Comparison of ENCODE assay signal across 1 cellular context in genomic region chr7:12385364-12385786, GRCh38.
TF ChIP-seq lines count a peak whose summit lies in the region.

No MANE protein-coding gene starts in this region.

TF ChIP-seq in K562, 482 proteins besides CTCF, POLR2A, EP300 and RAD21 (continued from another document and continues in another):
- TF ChIP-seq, protein P1, sequence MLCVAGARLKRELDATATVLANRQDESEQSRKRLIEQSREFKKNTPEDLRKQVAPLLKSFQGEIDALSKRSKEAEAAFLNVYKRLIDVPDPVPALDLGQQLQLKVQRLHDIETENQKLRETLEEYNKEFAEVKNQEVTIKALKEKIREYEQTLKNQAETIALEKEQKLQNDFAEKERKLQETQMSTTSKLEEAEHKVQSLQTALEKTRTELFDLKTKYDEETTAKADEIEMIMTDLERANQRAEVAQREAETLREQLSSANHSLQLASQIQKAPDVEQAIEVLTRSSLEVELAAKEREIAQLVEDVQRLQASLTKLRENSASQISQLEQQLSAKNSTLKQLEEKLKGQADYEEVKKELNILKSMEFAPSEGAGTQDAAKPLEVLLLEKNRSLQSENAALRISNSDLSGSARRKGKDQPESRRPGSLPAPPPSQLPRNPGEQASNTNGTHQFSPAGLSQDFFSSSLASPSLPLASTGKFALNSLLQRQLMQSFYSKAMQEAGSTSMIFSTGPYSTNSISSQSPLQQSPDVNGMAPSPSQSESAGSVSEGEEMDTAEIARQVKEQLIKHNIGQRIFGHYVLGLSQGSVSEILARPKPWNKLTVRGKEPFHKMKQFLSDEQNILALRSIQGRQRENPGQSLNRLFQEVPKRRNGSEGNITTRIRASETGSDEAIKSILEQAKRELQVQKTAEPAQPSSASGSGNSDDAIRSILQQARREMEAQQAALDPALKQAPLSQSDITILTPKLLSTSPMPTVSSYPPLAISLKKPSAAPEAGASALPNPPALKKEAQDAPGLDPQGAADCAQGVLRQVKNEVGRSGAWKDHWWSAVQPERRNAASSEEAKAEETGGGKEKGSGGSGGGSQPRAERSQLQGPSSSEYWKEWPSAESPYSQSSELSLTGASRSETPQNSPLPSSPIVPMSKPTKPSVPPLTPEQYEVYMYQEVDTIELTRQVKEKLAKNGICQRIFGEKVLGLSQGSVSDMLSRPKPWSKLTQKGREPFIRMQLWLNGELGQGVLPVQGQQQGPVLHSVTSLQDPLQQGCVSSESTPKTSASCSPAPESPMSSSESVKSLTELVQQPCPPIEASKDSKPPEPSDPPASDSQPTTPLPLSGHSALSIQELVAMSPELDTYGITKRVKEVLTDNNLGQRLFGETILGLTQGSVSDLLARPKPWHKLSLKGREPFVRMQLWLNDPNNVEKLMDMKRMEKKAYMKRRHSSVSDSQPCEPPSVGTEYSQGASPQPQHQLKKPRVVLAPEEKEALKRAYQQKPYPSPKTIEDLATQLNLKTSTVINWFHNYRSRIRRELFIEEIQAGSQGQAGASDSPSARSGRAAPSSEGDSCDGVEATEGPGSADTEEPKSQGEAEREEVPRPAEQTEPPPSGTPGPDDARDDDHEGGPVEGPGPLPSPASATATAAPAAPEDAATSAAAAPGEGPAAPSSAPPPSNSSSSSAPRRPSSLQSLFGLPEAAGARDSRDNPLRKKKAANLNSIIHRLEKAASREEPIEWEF (CRISPR knock-in tag; IDR thresholded peaks at IDR 0.05) = no peak
- TF ChIP-seq POLR2H (tag; IDR thresholded peaks at IDR 0.05; ENCODE audit: low read depth) = no peak
- peak; percentile 79 for TF ChIP-seq KHSRP (IDR thresholded peaks at IDR 0.05)
- TF ChIP-seq BRF1 (IDR thresholded peaks at IDR 0.05; ENCODE audit: borderline replicate concordance, extremely low read depth, insufficient read length) = no peak
- TF ChIP-seq RHOXF2B (CRISPR knock-in tag; conservative IDR thresholded peaks at IDR 0.05) = no peak
- no peak for TF ChIP-seq E2F5 (CRISPR knock-in tag; IDR thresholded peaks at IDR 0.05)
- TF ChIP-seq, protein P2, sequence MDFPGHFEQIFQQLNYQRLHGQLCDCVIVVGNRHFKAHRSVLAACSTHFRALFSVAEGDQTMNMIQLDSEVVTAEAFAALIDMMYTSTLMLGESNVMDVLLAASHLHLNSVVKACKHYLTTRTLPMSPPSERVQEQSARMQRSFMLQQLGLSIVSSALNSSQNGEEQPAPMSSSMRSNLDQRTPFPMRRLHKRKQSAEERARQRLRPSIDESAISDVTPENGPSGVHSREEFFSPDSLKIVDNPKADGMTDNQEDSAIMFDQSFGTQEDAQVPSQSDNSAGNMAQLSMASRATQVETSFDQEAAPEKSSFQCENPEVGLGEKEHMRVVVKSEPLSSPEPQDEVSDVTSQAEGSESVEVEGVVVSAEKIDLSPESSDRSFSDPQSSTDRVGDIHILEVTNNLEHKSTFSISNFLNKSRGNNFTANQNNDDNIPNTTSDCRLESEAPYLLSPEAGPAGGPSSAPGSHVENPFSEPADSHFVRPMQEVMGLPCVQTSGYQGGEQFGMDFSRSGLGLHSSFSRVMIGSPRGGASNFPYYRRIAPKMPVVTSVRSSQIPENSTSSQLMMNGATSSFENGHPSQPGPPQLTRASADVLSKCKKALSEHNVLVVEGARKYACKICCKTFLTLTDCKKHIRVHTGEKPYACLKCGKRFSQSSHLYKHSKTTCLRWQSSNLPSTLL (IDR thresholded peaks at IDR 0.05) = no peak
- TF ChIP-seq EHMT2 (IDR thresholded peaks at IDR 0.05) = no peak; the same call in 1 of the 2 replicates
- no peak for TF ChIP-seq ATF1 (CRISPR knock-in tag; IDR thresholded peaks at IDR 0.05)
- peak; percentile 50 for TF ChIP-seq ATF1 (tag; IDR thresholded peaks at IDR 0.05)
- TF ChIP-seq RCOR1 (IDR thresholded peaks at IDR 0.05; ENCODE audit: borderline replicate concordance in 1 of 2, low read depth in 2 of 2, low read length in 2 of 2) = peak in 1 of 2 experiments; percentile 94; a peak in 3 of 4 replicates
- no peak for TF ChIP-seq MCM2 (IDR thresholded peaks at IDR 0.05; ENCODE audit: low read depth)
- TF ChIP-seq ZNF143 (CRISPR knock-in tag; IDR thresholded peaks at IDR 0.05) = no peak
- TF ChIP-seq PHB (CRISPR knock-in tag; IDR thresholded peaks at IDR 0.05) = no peak
- TF ChIP-seq, protein P3, sequence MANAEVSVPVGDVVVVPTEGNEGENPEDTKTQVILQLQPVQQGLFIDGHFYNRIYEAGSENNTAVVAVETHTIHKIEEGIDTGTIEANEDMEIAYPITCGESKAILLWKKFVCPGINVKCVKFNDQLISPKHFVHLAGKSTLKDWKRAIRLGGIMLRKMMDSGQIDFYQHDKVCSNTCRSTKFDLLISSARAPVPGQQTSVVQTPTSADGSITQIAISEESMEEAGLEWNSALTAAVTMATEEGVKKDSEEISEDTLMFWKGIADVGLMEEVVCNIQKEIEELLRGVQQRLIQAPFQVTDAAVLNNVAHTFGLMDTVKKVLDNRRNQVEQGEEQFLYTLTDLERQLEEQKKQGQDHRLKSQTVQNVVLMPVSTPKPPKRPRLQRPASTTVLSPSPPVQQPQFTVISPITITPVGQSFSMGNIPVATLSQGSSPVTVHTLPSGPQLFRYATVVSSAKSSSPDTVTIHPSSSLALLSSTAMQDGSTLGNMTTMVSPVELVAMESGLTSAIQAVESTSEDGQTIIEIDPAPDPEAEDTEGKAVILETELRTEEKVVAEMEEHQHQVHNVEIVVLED (CRISPR knock-in tag; IDR thresholded peaks at IDR 0.05) = no peak
- TF ChIP-seq, protein P4, sequence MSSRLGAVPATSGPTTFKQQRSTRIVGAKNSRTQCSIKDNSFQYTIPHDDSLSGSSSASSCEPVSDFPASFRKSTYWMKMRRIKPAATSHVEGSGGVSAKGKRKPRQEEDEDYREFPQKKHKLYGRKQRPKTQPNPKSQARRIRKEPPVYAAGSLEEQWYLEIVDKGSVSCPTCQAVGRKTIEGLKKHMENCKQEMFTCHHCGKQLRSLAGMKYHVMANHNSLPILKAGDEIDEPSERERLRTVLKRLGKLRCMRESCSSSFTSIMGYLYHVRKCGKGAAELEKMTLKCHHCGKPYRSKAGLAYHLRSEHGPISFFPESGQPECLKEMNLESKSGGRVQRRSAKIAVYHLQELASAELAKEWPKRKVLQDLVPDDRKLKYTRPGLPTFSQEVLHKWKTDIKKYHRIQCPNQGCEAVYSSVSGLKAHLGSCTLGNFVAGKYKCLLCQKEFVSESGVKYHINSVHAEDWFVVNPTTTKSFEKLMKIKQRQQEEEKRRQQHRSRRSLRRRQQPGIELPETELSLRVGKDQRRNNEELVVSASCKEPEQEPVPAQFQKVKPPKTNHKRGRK (tag; IDR thresholded peaks at IDR 0.05) = no peak
- TF ChIP-seq, protein P5, sequence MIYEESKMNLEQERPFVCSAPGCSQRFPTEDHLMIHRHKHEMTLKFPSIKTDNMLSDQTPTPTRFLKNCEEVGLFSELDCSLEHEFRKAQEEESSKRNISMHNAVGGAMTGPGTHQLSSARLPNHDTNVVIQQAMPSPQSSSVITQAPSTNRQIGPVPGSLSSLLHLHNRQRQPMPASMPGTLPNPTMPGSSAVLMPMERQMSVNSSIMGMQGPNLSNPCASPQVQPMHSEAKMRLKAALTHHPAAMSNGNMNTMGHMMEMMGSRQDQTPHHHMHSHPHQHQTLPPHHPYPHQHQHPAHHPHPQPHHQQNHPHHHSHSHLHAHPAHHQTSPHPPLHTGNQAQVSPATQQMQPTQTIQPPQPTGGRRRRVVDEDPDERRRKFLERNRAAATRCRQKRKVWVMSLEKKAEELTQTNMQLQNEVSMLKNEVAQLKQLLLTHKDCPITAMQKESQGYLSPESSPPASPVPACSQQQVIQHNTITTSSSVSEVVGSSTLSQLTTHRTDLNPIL (CRISPR knock-in tag; IDR thresholded peaks at IDR 0.05) = no peak
- no peak for TF ChIP-seq SREBF2 (CRISPR knock-in tag; IDR thresholded peaks at IDR 0.05)
- no peak for TF ChIP-seq NFXL1 (CRISPR knock-in tag; IDR thresholded peaks at IDR 0.05)
- TF ChIP-seq RUNX1 (IDR thresholded peaks at IDR 0.05; ENCODE audit: low read depth) = no peak
- TF ChIP-seq, protein P6, sequence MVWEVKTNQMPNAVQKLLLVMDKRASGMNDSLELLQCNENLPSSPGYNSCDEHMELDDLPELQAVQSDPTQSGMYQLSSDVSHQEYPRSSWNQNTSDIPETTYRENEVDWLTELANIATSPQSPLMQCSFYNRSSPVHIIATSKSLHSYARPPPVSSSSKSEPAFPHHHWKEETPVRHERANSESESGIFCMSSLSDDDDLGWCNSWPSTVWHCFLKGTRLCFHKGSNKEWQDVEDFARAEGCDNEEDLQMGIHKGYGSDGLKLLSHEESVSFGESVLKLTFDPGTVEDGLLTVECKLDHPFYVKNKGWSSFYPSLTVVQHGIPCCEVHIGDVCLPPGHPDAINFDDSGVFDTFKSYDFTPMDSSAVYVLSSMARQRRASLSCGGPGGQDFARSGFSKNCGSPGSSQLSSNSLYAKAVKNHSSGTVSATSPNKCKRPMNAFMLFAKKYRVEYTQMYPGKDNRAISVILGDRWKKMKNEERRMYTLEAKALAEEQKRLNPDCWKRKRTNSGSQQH (CRISPR knock-in tag; IDR thresholded peaks at IDR 0.05) = no peak
- TF ChIP-seq ZNF766 (CRISPR knock-in tag; conservative IDR thresholded peaks at IDR 0.05) = peak; percentile 76
- TF ChIP-seq HDAC2 (IDR thresholded peaks at IDR 0.05) = peak; percentile 83
- no peak for TF ChIP-seq GATAD2A (IDR thresholded peaks at IDR 0.05)
- TF ChIP-seq, protein P7, sequence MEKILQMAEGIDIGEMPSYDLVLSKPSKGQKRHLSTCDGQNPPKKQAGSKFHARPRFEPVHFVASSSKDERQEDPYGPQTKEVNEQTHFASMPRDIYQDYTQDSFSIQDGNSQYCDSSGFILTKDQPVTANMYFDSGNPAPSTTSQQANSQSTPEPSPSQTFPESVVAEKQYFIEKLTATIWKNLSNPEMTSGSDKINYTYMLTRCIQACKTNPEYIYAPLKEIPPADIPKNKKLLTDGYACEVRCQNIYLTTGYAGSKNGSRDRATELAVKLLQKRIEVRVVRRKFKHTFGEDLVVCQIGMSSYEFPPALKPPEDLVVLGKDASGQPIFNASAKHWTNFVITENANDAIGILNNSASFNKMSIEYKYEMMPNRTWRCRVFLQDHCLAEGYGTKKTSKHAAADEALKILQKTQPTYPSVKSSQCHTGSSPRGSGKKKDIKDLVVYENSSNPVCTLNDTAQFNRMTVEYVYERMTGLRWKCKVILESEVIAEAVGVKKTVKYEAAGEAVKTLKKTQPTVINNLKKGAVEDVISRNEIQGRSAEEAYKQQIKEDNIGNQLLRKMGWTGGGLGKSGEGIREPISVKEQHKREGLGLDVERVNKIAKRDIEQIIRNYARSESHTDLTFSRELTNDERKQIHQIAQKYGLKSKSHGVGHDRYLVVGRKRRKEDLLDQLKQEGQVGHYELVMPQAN (IDR thresholded peaks at IDR 0.05; ENCODE audit: borderline replicate concordance) = no peak
- TF ChIP-seq VEZF1 (CRISPR knock-in tag; IDR thresholded peaks at IDR 0.05) = peak; percentile 60
- no peak for TF ChIP-seq ZNF384 (IDR thresholded peaks at IDR 0.05; ENCODE audit: low read depth, low read length)
- TF ChIP-seq THRAP3 (IDR thresholded peaks at IDR 0.05; ENCODE audit: borderline replicate concordance) = no peak
- TF ChIP-seq MAFF (IDR thresholded peaks at IDR 0.05; ENCODE audit: low read length) = no peak; the same call in 1 of the 2 replicates
- TF ChIP-seq ZNF253 (CRISPR knock-in tag; conservative IDR thresholded peaks at IDR 0.05) = no peak
- no peak for TF ChIP-seq ZBTB34 (CRISPR knock-in tag; IDR thresholded peaks at IDR 0.05)
- no peak for TF ChIP-seq SP2 (IDR thresholded peaks at IDR 0.05; ENCODE audit: extremely low read depth, low read depth, low read length, poor library complexity, severe bottlenecking)
- TF ChIP-seq ZNF316 (IDR thresholded peaks at IDR 0.05) = peak; percentile 39
- TF ChIP-seq POLR3A (IDR thresholded peaks at IDR 0.05; ENCODE audit: borderline replicate concordance, extremely low read depth, insufficient read depth, insufficient read length) = no peak
- peak; percentile 98 for TF ChIP-seq MEIS2 (IDR thresholded peaks at IDR 0.05; ENCODE audit: partially characterized antibody)
- no peak for TF ChIP-seq RBM22 (IDR thresholded peaks at IDR 0.05; ENCODE audit: low read depth, low read length, poor library complexity, severe bottlenecking)
- no peak for TF ChIP-seq ELK3 (CRISPR knock-in tag; IDR thresholded peaks at IDR 0.05)
- TF ChIP-seq ELK1 (CRISPR knock-in tag; IDR thresholded peaks at IDR 0.05) = no peak
- no peak for TF ChIP-seq ZNF696 (CRISPR knock-in tag; conservative IDR thresholded peaks at IDR 0.05)
- TF ChIP-seq HDGF (IDR thresholded peaks at IDR 0.05) = no peak
